In the genomic region with DNA sequence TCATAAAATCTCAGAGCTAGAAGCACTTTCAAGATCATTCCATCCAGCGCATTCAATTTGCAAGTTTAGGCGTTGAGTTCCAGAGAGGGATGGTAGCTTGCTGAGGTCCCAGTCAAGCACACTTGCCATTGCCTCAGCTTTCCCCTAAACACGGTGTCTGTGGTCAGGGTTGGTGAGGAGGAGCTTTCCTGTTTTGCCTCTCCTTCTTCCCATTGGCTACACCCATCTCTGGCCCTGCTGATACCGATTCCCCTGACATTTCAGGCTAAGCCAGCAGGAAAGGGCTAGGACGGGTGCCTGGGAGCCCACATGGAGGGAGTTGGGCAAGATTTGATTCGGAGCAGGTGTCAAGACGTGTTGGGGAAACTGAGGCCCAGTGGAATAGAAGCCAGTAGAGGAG, we compare ENCODE assay signal across 19 cellular contexts. TPM values are rescaled to one million over a fixed set of nuclear protein-coding genes. Genes with fewer than 3 reads are reported as not detected.
"Had no signal": no experiment of that assay in that cellular context is flagged by ENCODE, and none has a peak within 500 bp of the region (broad histone marks: within the 10 kb centered on the region; RNA-seq: fewer than 3 reads in every experiment).

No MANE protein-coding gene starts in this region.

- H3K9me3 ChIP-seq: breast epithelium, heart left ventricle, right lobe of liver, upper lobe of left lung had no signal

- H3K27ac ChIP-seq: heart left ventricle, right lobe of liver, upper lobe of left lung had no signal

- DNase-seq: activated CD4-positive, alpha-beta T cell treated with anti-CD3 and anti-CD28 coated beads for 1 hour; activated CD4-positive, alpha-beta T cell treated with anti-CD3 and anti-CD28 coated beads, Interleukin-2, amount 50 U/mL, for 4 hours; activated naive CD4-positive, alpha-beta T cell; activated naive CD8-positive, alpha-beta T cell treated with anti-CD3 and anti-CD28 coated beads, Interleukin-2, amount 50 U/mL, for 24 hours; activated T-cell treated with anti-CD3 and anti-CD28 coated beads for 4 hours; aorta; heart left ventricle; islet precursor cell; mammary epithelial cell; naive B cell; nucleus accumbens; right lobe of liver; stimulated activated naive CD8-positive, alpha-beta T cell treated with anti-CD3 and anti-CD28 coated beads, Interleukin-15, amount 100 ng/mL, for 72 hours; T-helper 2 cell; upper lobe of left lung had no signal

- H3K36me3 Mint-ChIP-seq: naive B cell had no signal

- H3K27ac Mint-ChIP-seq: activated naive CD8-positive, alpha-beta T cell treated with anti-CD3 and anti-CD28 coated beads, Interleukin-2, amount 50 U/mL, for 24 hours; naive B cell; progenitor cell of endocrine pancreas; stimulated activated naive CD8-positive, alpha-beta T cell treated with anti-CD3 and anti-CD28 coated beads, Interleukin-15, amount 100 ng/mL, for 72 hours had no signal

- H3K4me1 ChIP-seq: breast epithelium, right lobe of liver had no signal

- H3K27me3 Mint-ChIP-seq: activated naive CD8-positive, alpha-beta T cell treated with anti-CD3 and anti-CD28 coated beads, Interleukin-2, amount 50 U/mL, for 24 hours had no signal

- H3K4me1 Mint-ChIP-seq: naive B cell had no signal

- H3K27me3 ChIP-seq: breast epithelium, heart left ventricle, right lobe of liver, upper lobe of left lung had no signal

- H3K4me3 ChIP-seq: breast epithelium, heart left ventricle, right lobe of liver, upper lobe of left lung had no signal

- H3K4me3 Mint-ChIP-seq: activated naive CD8-positive, alpha-beta T cell treated with anti-CD3 and anti-CD28 coated beads, Interleukin-2, amount 50 U/mL, for 24 hours; naive B cell; stimulated activated naive CD8-positive, alpha-beta T cell treated with anti-CD3 and anti-CD28 coated beads, Interleukin-15, amount 100 ng/mL, for 72 hours had no signal

- H3K36me3 ChIP-seq: breast epithelium, right lobe of liver had no signal

- H3K9me3 Mint-ChIP-seq: activated naive CD8-positive, alpha-beta T cell treated with anti-CD3 and anti-CD28 coated beads, Interleukin-2, amount 50 U/mL, for 24 hours; naive B cell; stimulated activated naive CD8-positive, alpha-beta T cell treated with anti-CD3 and anti-CD28 coated beads, Interleukin-15, amount 100 ng/mL, for 72 hours had no signal

- ATAC-seq: activated naive CD8-positive, alpha-beta T cell treated with anti-CD3 and anti-CD28 coated beads, Interleukin-2, amount 50 U/mL, for 24 hours; left lobe of liver; right lobe of liver had no signal

RNA-seq across cellular contexts. Expression of a gene that starts 52.3 kb away (rescaled TPM):
- total RNA-seq: frontal cortex had no signal
